1 cellular context compared by ENCODE assay signal in the genomic region with DNA sequence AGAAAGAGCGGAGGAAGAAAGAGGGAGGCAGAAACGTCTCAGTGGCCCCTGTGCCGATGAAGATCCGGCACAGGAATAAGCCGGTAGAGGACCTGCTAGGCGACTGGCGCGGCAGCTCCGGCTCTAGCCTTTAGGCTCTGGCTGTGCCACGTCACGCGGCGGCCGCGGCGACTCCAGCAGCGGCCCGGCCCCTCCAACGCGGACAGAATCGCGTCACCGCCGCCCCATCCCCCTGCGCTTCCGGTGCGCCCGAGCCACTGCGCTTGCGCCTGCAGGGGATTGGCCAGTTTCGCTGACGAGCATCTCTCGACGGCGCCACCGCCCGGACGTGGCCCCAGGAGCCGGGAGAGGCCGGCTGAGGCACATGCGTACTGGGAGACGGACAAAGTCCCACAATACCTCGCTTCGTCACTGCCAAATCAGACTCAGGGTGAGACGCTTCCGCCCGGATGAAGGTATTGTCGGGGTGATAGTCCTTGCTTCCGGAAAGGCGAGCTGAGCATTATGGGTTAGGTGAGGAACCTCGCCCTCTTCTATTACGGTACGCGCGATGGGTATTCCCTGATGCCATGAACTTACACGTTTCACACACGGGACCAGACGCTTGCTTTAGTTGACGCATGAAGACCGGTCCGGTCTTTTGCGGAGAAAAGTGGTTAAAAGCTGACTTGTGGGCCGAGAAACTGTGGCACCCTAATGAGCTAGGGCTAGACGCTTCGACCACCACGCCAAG.
TF ChIP-seq lines count a peak whose summit lies in the region.

A gene (minus strand): TSS at position 105 of the 733 bp plus-strand sequence. CDS start 204 bp downstream, outside the sequence.

TF ChIP-seq in H1, 55 proteins besides CTCF, POLR2A, EP300 and RAD21:
- TF ChIP-seq CHD2 (IDR thresholded peaks at IDR 0.05; ENCODE audit: low read length) (peak; percentile 53; the same call in 1 of the 2 replicates), BCL11A (IDR thresholded peaks at IDR 0.05; ENCODE audit: low read depth in 2 of 2, low read length in 2 of 2) (no peak), SAP30 (IDR thresholded peaks at IDR 0.05; ENCODE audit: insufficient read depth, insufficient replicate concordance, low read length) (peak; percentile 95), KDM4A (IDR thresholded peaks at IDR 0.05; ENCODE audit: low read depth, low read length, severe bottlenecking) (peak; percentile 73), GABPA (IDR thresholded peaks at IDR 0.05; ENCODE audit: borderline replicate concordance, insufficient read depth, low read length) (0 out of 2 replicates have a peak, but pooled peaks have one; percentile 79), GTF2F1 (IDR thresholded peaks at IDR 0.05; ENCODE audit: borderline replicate concordance, low read depth, low read length) (0 out of 2 replicates have a peak, but pooled peaks have one; percentile 75), SP4 (IDR thresholded peaks at IDR 0.05; ENCODE audit: low read length) (peak; percentile 17; the same call in 1 of the 2 replicates), MAFK (IDR thresholded peaks at IDR 0.05; ENCODE audit: low read depth, low read length) (peak; percentile 50; the same call in 1 of the 2 replicates), PHF8 (conservative IDR thresholded peaks at IDR 0.05; ENCODE audit: low read depth, low read length) (peak; percentile 44), SIRT6 (IDR thresholded peaks at IDR 0.05; ENCODE audit: low read length) (no peak), FOSL1 (IDR thresholded peaks at IDR 0.05; ENCODE audit: insufficient read depth, low read depth, low read length) (0 out of 2 replicates have a peak, but pooled peaks have one; percentile 43), SIX5 (IDR thresholded peaks at IDR 0.05; ENCODE audit: low read depth, low read length) (no peak; the same call in 1 of the 2 replicates), TBP (IDR thresholded peaks at IDR 0.05; ENCODE audit: low read depth, low read length) (peak; percentile 94), CBX5 (IDR thresholded peaks at IDR 0.05; ENCODE audit: low read depth, low read length) (no peak), ASH2L (IDR thresholded peaks at IDR 0.05; ENCODE audit: low read length) (peak; percentile 58), CREB1 (IDR thresholded peaks at IDR 0.05) (peak; percentile 97), POLR2AphosphoS5 (IDR thresholded peaks at IDR 0.05; ENCODE audit: low read depth, low read length) (peak; percentile 95), TEAD4 (IDR thresholded peaks at IDR 0.05; ENCODE audit: low read depth, low read length) (peak; percentile 61; the same call in 1 of the 2 replicates), JUN (IDR thresholded peaks at IDR 0.05; ENCODE audit: low read depth, low read length) (peak; percentile 51; the same call in 1 of the 2 replicates), EGR1 (IDR thresholded peaks at IDR 0.05; ENCODE audit: borderline replicate concordance, low read depth, low read length) (0 out of 2 replicates have a peak, but pooled peaks have one; percentile 7), YY1 (IDR thresholded peaks at IDR 0.05; ENCODE audit: low read depth, low read length) (no peak; the same call in 1 of the 2 replicates), SIN3A (conservative IDR thresholded peaks at IDR 0.05 in 1 of 2, IDR thresholded peaks at IDR 0.05 in 1 of 2; ENCODE audit: low read depth in 1 of 2, low read length in 2 of 2) (peak; percentile 60 to 67; a peak in 2 of 4 replicates), TAF1 (IDR thresholded peaks at IDR 0.05; ENCODE audit: low read depth, low read length) (peak; percentile 95), TAF7 (optimal IDR thresholded peaks at IDR 0.05; ENCODE audit: borderline replicate concordance, low read depth, low read length) (peak; percentile 94), SP2 (IDR thresholded peaks at IDR 0.05; ENCODE audit: low read length) (no peak), SRF (IDR thresholded peaks at IDR 0.05; ENCODE audit: low read depth, low read length) (peak; percentile 30), NRF1 (IDR thresholded peaks at IDR 0.05; ENCODE audit: low read depth, low read length) (peak; percentile 82), SP1 (IDR thresholded peaks at IDR 0.05; ENCODE audit: low read depth, low read length) (peak; percentile 58; the same call in 1 of the 2 replicates), HDAC2 (IDR thresholded peaks at IDR 0.05; ENCODE audit: borderline replicate concordance in 1 of 2, low read depth in 2 of 2, low read length in 2 of 2) (peak in 1 of 2 experiments; percentile 25; a peak in 1 of 4 replicates), RXRA (IDR thresholded peaks at IDR 0.05; ENCODE audit: insufficient read depth, low read depth, low read length) (no peak), RBBP5 (IDR thresholded peaks at IDR 0.05; ENCODE audit: borderline replicate concordance, low read depth, low read length) (0 out of 2 replicates have a peak, but pooled peaks have one; percentile 21)
- TF ChIP-seq, protein P1, sequence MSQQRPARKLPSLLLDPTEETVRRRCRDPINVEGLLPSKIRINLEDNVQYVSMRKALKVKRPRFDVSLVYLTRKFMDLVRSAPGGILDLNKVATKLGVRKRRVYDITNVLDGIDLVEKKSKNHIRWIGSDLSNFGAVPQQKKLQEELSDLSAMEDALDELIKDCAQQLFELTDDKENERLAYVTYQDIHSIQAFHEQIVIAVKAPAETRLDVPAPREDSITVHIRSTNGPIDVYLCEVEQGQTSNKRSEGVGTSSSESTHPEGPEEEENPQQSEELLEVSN (IDR thresholded peaks at IDR 0.05), result peak; percentile 52; the same call in 1 of the 2 replicates
- TF ChIP-seq, protein P2, sequence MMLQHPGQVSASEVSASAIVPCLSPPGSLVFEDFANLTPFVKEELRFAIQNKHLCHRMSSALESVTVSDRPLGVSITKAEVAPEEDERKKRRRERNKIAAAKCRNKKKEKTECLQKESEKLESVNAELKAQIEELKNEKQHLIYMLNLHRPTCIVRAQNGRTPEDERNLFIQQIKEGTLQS (IDR thresholded peaks at IDR 0.05; ENCODE audit: insufficient read depth, low read depth, low read length), result peak; percentile 59; the same call in 1 of the 2 replicates
- TF ChIP-seq, protein P3, sequence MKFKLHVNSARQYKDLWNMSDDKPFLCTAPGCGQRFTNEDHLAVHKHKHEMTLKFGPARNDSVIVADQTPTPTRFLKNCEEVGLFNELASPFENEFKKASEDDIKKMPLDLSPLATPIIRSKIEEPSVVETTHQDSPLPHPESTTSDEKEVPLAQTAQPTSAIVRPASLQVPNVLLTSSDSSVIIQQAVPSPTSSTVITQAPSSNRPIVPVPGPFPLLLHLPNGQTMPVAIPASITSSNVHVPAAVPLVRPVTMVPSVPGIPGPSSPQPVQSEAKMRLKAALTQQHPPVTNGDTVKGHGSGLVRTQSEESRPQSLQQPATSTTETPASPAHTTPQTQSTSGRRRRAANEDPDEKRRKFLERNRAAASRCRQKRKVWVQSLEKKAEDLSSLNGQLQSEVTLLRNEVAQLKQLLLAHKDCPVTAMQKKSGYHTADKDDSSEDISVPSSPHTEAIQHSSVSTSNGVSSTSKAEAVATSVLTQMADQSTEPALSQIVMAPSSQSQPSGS (IDR thresholded peaks at IDR 0.05; ENCODE audit: low read length), result peak; percentile 89
TF ChIP-seq in H1: peak in this region for 27.
